ENCODE assay signal across 35 cellular contexts in the genomic region with DNA sequence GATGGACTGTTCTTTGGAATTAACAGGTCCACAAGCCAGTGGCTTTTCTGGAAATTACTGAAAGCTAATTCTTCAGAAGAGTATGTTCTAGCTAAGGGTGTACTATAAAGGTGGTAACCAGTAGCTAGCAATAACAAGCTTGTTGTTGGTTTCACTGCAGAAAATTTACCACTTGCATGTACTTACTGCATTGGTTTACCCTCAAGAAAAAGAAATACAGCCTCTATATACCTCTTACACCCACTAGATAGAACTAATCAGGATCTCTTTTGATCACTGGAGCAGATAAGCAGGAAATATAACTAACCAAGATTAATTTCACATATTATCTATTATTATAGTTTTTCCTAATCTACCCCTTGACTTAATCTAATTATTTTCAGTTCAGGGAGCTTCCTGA.
DNase-seq lines count a peak whose midpoint lies in the region; ATAC-seq, FAIRE-seq and TF ChIP-seq lines count a peak whose summit lies in the region.
"Had no signal": no experiment of that assay in that cellular context is flagged by ENCODE, and none has a peak within 500 bp of the region (broad histone marks: within the 10 kb centered on the region; RNA-seq: fewer than 3 reads in every experiment).

No MANE protein-coding gene starts in this region.

- no peak overlapping the region for H3K4me2 ChIP-seq in GM12878 (ENCODE audit: control insufficient read depth, insufficient read depth)
- no peak overlapping the region for H3K4me2 ChIP-seq in osteoblast (ENCODE audit: insufficient read depth, low read length)
- H3K4me2 ChIP-seq: A549, BLaER1 had no signal

- H3K9me3 Mint-ChIP-seq in mesothelial cell of epicardium (no peaks in the 10 kb centered on the region), WTC11 (no peaks in the 10 kb centered on the region)
- H3K9me3 Mint-ChIP-seq: CD14-positive monocyte; CD4-positive, alpha-beta T cell; CD4-positive, CD25-positive, alpha-beta regulatory T cell; CD8-positive, alpha-beta memory T cell; CD8-positive, alpha-beta T cell had no signal

- POLR2A ChIA-PET in GM12878 (lab: Charles Lee), result no interaction called here
- POLR2A ChIA-PET in WTC11 (lab: Charles Lee), result no interaction called here

- peaks cover 60% of the 10 kb centered on the region for H3K4me1 Mint-ChIP-seq in mesothelial cell of epicardium
- peaks cover 28% of the 10 kb centered on the region for H3K4me1 Mint-ChIP-seq in WTC11
- H3K4me1 Mint-ChIP-seq: B cell had no signal

- no peaks in the 10 kb centered on the region for H3K27me3 Mint-ChIP-seq in mesothelial cell of epicardium (ENCODE audit: low read depth)
- H3K27me3 Mint-ChIP-seq in WTC11 (ENCODE audit: low read depth), result no peaks in the 10 kb centered on the region
- H3K27me3 Mint-ChIP-seq: B cell; CD4-positive, alpha-beta memory T cell; CD4-positive, alpha-beta T cell; CD4-positive, CD25-positive, alpha-beta regulatory T cell; CD8-positive, alpha-beta memory T cell had no signal

- RAD21 ChIA-PET in GM12878 (lab: Charles Lee; ENCODE audit: unreplicated experiment), result no interaction called here

- BruUV-seq in GM12878 (replicated peaks; lab: Mats Ljungman, UMichigan), result no TSS peak

- SMC1A ChIA-PET in GM12878 (lab: Charles Lee; ENCODE audit: uncharacterized antibody, unreplicated experiment), result interaction anchor here (0.6 kb wide), 1 partner anchor 187 kb away, joined by 3 read pairs; no protein-coding TSS in a partner anchor

- H2AFZ ChIP-seq in GM12878 (ENCODE audit: control insufficient read depth, low read depth, low read length) (no peak overlapping the region), osteoblast (ENCODE audit: low read length) (no peak overlapping the region)

- TF ChIP-seq CTCF in GM12878 (IDR thresholded peaks at IDR 0.05 in 2 of 3, conservative IDR thresholded peaks at IDR 0.05 in 1 of 3; ENCODE audit: control insufficient read depth in 2 of 3, extremely low read depth in 1 of 3, insufficient read depth in 1 of 3, low read depth in 3 of 3, low read length in 3 of 3) (no peak), mesothelial cell of epicardium (IDR thresholded peaks at IDR 0.05; ENCODE audit: unreplicated experiment) (no peak), osteoblast (IDR thresholded peaks at IDR 0.05; ENCODE audit: extremely low read depth, low read depth, low read length) (no peak), WTC11 (IDR thresholded peaks at IDR 0.05) (no peak)

- H3K36me3 Mint-ChIP-seq in mesothelial cell of epicardium (no peaks in the 10 kb centered on the region), WTC11 (no peaks in the 10 kb centered on the region)
- H3K36me3 Mint-ChIP-seq: CD4-positive, alpha-beta memory T cell; CD8-positive, alpha-beta T cell had no signal

- H3K36me3 ChIP-seq in GM12878 (ENCODE audit: control insufficient read depth in 2 of 2, insufficient read depth in 2 of 2, low read length in 1 of 2) (no peaks in the 10 kb centered on the region), osteoblast (ENCODE audit: insufficient read depth, low read length) (no peaks in the 10 kb centered on the region)
- H3K36me3 ChIP-seq: BE2C; BLaER1; BLaER1 treated with 17β-estradiol and CSF1 and Interleukin-3, amounts not matched to agents 10 nM and 100 nM had no signal

- no peak for DNase-seq in GM12878 (ENCODE audit: low read depth, low spot score)
- no peak for DNase-seq in mesothelial cell of epicardium (ENCODE audit: low spot score in 2 of 2, unreplicated experiment in 2 of 2)
- peak; percentile 29 for DNase-seq in osteoblast (ENCODE audit: insufficient read length, low spot score, missing footprints)
- no peak for DNase-seq in WTC11 (ENCODE audit: low spot score)
- DNase-seq in HuH-7 (ENCODE audit: low spot score), result no peak
- no peak for DNase-seq in foreskin melanocyte
- DNase-seq: 8988T; ACHN; AML-193; BE2C; C1 segment of cervical spinal cord; Caco-2; Calu3; CD4-positive, alpha-beta memory T cell; CD4-positive, alpha-beta T cell; CD4-positive, CD25-positive, alpha-beta regulatory T cell; CD8-positive, alpha-beta memory T cell; CD8-positive, alpha-beta T cell; COR-L47; DMS 273 treated with DMSO at 0.1 percent for 48 hours; DMS153; DMS53; DMS79; DMS79 treated with DMSO at 0.1 percent for 48 hours; DND-41; EL had no signal

- H3K4me1 ChIP-seq in GM12878 (ENCODE audit: control insufficient read depth, insufficient read depth, low read length) (no peaks in the 10 kb centered on the region), osteoblast (ENCODE audit: insufficient read depth, low read length) (peaks cover 23% of the 10 kb centered on the region)

- H3K79me2 ChIP-seq in GM12878 (ENCODE audit: control insufficient read depth, insufficient read depth, low read length) (no peaks in the 10 kb centered on the region), osteoblast (ENCODE audit: insufficient read depth, low read length) (no peaks in the 10 kb centered on the region)

- TF ChIP-seq EP300 in GM12878 (IDR thresholded peaks at IDR 0.05; ENCODE audit: borderline replicate concordance in 1 of 2, control insufficient read depth in 1 of 2, low read depth in 2 of 2, low read length in 2 of 2), result no peak

- H3K4me3 ChIP-seq in GM12878 (no peak overlapping the region), osteoblast (ENCODE audit: insufficient read depth, low read length) (no peak overlapping the region)
- H3K4me3 ChIP-seq: A549; BLaER1; BLaER1 treated with 17β-estradiol and CSF1 and Interleukin-3, amounts not matched to agents 10 nM and 100 nM had no signal

- CTCF ChIA-PET in GM12878 (lab: Yijun Ruan, JAX), result interaction anchor here (0.6 to 1.3 kb wide), 3 partner anchors 11 to 80 kb away, joined by 3 read pairs; no protein-coding TSS in a partner anchor
- CTCF ChIA-PET in WTC11 (lab: Charles Lee), result no interaction called here

- TF ChIP-seq RAD21 in GM12878 (IDR thresholded peaks at IDR 0.05; ENCODE audit: insufficient read depth, low read depth, low read length), result no peak

- no peak for TF ChIP-seq POLR2A in GM12878 (IDR thresholded peaks at IDR 0.05; ENCODE audit: low read depth, low read length)

- H4K20me1 ChIP-seq in GM12878 (ENCODE audit: control insufficient read depth, insufficient read depth) (no peaks in the 10 kb centered on the region), osteoblast (ENCODE audit: insufficient read depth, low read length) (no peaks in the 10 kb centered on the region)
- H4K20me1 ChIP-seq: BLaER1; BLaER1 treated with 17β-estradiol and CSF1 and Interleukin-3, amounts not matched to agents 10 nM and 100 nM had no signal

- no peak for FAIRE-seq in GM12878 (lab: Jason Lieb, UNC)
- FAIRE-seq: A204.1, D721Med had no signal

- no peak for ATAC-seq in GM12878
- no peak for ATAC-seq in WTC11
- ATAC-seq: A549; CD8-positive, alpha-beta T cell had no signal

- no peak overlapping the region for H3K27ac ChIP-seq in GM12878 (ENCODE audit: control insufficient read depth, insufficient read depth)
- H3K27ac ChIP-seq in osteoblast (ENCODE audit: low read depth, low read length), result no peak overlapping the region
- H3K27ac ChIP-seq: 22Rv1; A549; BLaER1; BLaER1 treated with 17β-estradiol and CSF1 and Interleukin-3, amounts not matched to agents 10 nM and 100 nM; C4-2B had no signal

- no peaks in the 10 kb centered on the region for H3K27me3 ChIP-seq in GM12878 (replicated peaks in 1 of 2; ENCODE audit: control insufficient read depth in 2 of 2, insufficient read depth in 2 of 2, low read length in 1 of 2)
- no peaks in the 10 kb centered on the region for H3K27me3 ChIP-seq in osteoblast (ENCODE audit: insufficient read depth, low read length)
- H3K27me3 ChIP-seq: BE2C; BLaER1; BLaER1 treated with 17β-estradiol and CSF1 and Interleukin-3, amounts not matched to agents 10 nM and 100 nM had no signal

- H3K9ac ChIP-seq in GM12878 (ENCODE audit: control insufficient read depth, insufficient read depth, low read length), result no peak overlapping the region
- H3K9ac ChIP-seq: BLaER1; BLaER1 treated with 17β-estradiol and CSF1 and Interleukin-3, amounts not matched to agents 10 nM and 100 nM had no signal

- H3K9me3 ChIP-seq in GM12878 (replicated peaks; ENCODE audit: control insufficient read depth, insufficient read depth, low read length) (no peaks in the 10 kb centered on the region), osteoblast (ENCODE audit: low read depth, low read length) (no peaks in the 10 kb centered on the region)
- H3K9me3 ChIP-seq: A549; BE2C; BLaER1; BLaER1 treated with 17β-estradiol and CSF1 and Interleukin-3, amounts not matched to agents 10 nM and 100 nM; Caco-2 had no signal

- intact Hi-C loops in GM12878 (cut with micrococcal nuclease; ENCODE audit: unreplicated experiment), result no loop called here

- no peak overlapping the region for H3K4me3 Mint-ChIP-seq in mesothelial cell of epicardium
- no peak overlapping the region for H3K4me3 Mint-ChIP-seq in WTC11
- H3K4me3 Mint-ChIP-seq: B cell; CD14-positive monocyte; CD4-positive, alpha-beta memory T cell; CD4-positive, alpha-beta T cell; CD4-positive, CD25-positive, alpha-beta regulatory T cell; CD8-positive, alpha-beta memory T cell; CD8-positive, alpha-beta T cell had no signal

- in situ Hi-C loops in GM12878 (cut with MboI), result no loop called here

- H3K27ac Mint-ChIP-seq in mesothelial cell of epicardium (peak overlapping the region; percentile 85), WTC11 (no peak overlapping the region)
- H3K27ac Mint-ChIP-seq: B cell; CD14-positive monocyte; CD4-positive, alpha-beta T cell; CD4-positive, CD25-positive, alpha-beta regulatory T cell; CD8-positive, alpha-beta T cell had no signal

TF ChIP-seq in GM12878, 131 proteins besides CTCF, POLR2A, EP300 and RAD21:
- TF ChIP-seq BRCA1 (IDR thresholded peaks at IDR 0.05; ENCODE audit: low read depth, low read length) (no peak), NFXL1 (IDR thresholded peaks at IDR 0.05; ENCODE audit: borderline replicate concordance) (peak; percentile 79; the same call in 1 of the 2 replicates)

TF ChIP-seq in WTC11, 78 proteins besides CTCF, POLR2A, EP300 and RAD21 (continues in another document):
- no peak for TF ChIP-seq EMX1 (CRISPR knock-in tag; IDR thresholded peaks at IDR 0.05)
- no peak for TF ChIP-seq HMGA2 (CRISPR knock-in tag; IDR thresholded peaks at IDR 0.05)
- TF ChIP-seq MLX (CRISPR knock-in tag; IDR thresholded peaks at IDR 0.05), result no peak
- no peak for TF ChIP-seq FOXP1 (CRISPR knock-in tag; IDR thresholded peaks at IDR 0.05; ENCODE audit: borderline replicate concordance)
- no peak for TF ChIP-seq NR2C2 (CRISPR knock-in tag; IDR thresholded peaks at IDR 0.05)
